1 cellular context compared by ENCODE assay signal in the genomic region with DNA sequence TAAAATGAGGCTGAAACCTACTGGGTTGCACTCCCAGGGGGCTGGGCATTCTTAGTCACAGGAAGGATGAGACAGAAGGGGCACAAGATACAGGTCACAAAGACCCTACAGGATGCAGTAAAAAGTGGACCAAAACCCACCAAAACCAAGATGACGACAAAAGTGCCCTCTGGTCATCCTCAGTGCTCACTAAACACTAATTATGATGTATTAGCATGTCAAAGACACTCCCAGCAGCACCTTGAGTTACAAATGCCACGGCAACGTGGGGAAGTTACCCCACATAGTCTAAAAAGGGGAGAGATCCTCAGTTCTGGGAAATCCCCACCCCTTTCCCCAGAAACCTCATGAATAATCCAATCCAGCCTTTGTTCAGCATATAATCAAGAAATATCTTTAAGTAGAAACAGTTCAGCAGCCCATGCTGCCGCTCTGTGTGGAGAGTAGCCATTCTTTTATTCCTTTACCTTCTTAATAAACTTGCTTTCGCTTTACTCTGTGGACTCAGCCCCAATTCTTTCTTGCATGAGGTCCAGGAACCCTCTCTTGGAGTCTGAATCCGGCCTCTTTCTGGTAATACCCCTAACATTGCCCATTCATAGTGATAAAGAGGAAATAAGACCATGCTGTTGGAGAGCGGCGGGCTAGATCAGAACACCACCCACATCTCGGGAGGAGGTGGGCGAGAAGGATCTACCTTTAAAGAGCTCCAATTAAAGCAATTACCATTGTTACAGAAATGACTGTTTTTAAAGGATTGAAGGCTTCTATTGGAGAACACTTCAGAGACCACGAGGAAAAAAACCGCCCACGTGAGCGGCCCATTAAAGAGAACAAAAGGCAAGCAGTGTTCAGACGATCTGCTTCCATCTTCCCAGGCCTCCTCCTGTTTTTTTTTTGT.
TF ChIP-seq lines count a peak whose summit lies in the region.

No MANE protein-coding gene starts in this region.

TF ChIP-seq in GM23338, 12 proteins besides CTCF, POLR2A, EP300 and RAD21 (continued from another document):
- TF ChIP-seq ZNF462 (CRISPR knock-in tag; IDR thresholded peaks at IDR 0.05) (no peak), POLR2AphosphoS5 (IDR thresholded peaks at IDR 0.05; ENCODE audit: low read depth) (no peak), EZH2 (IDR thresholded peaks at IDR 0.05; ENCODE audit: low read depth, unreplicated experiment) (no peak), NANOG (IDR thresholded peaks at IDR 0.05; ENCODE audit: borderline replicate concordance) (no peak), ETS1 (IDR thresholded peaks at IDR 0.05) (no peak)
